Comparison of ENCODE assay signal across 14 cellular contexts in the genomic region with DNA sequence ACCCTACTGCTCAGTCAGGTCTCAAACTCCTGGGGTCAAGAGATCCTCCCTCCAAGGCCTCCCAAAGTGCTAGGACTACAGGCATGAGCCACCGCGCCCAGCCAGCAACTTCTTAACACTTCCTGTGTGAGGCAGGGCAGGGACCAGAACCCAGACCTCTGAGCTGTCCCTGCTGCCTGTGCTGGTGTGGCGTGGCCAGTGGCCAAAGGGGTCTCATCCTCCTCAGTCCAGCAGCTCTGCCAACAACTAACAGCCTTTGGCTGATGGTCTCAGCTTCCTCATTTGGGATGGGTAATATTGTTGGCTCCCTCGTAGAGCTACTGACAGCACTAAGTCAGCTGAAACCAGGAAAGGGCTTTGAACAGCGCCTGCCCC. TPM values are rescaled to one million over a fixed set of nuclear protein-coding genes. Genes with fewer than 3 reads are reported as not detected.
DNase-seq lines count a peak whose midpoint lies in the region; ATAC-seq and TF ChIP-seq lines count a peak whose summit lies in the region.
"Had no signal": no experiment of that assay in that cellular context is flagged by ENCODE, and none has a peak within 500 bp of the region (broad histone marks: within the 10 kb centered on the region; RNA-seq: fewer than 3 reads in every experiment).

No MANE protein-coding gene starts in this region.

- no peak overlapping the region for H2AFZ ChIP-seq in H9 (ENCODE audit: low read length)

- H3K9me3 Mint-ChIP-seq in H9 (no peaks in the 10 kb centered on the region; a peak in 1 of 5 replicates), progenitor cell of endocrine pancreas (ENCODE audit: low read depth) (no peaks in the 10 kb centered on the region)

- H3K56ac ChIP-seq in H9 (ENCODE audit: insufficient read length, low read depth, low read length), result no peak overlapping the region

- H3K9ac ChIP-seq in H9 (ENCODE audit: extremely low read depth, insufficient read length, low read length), result peak overlapping the region; percentile 10

- H2BK20ac ChIP-seq in H9 (ENCODE audit: low read depth, low read length, poor library complexity, severe bottlenecking), result no peak overlapping the region

- H3K9me3 ChIP-seq in H9 (ENCODE audit: control insufficient read depth, low read depth, low read length) (no peaks in the 10 kb centered on the region), WERI-Rb-1 (ENCODE audit: severe bottlenecking) (no peaks in the 10 kb centered on the region), right cardiac atrium (ENCODE audit: control insufficient read depth, low read length) (no peaks in the 10 kb centered on the region)
- H3K9me3 ChIP-seq: upper lobe of left lung had no signal

- H3K36me3 ChIP-seq in WERI-Rb-1, result no peaks in the 10 kb centered on the region
- H3K36me3 ChIP-seq: upper lobe of left lung had no signal

- peak overlapping the region; percentile 78 to 96 for H3K4me3 Mint-ChIP-seq in H9
- H3K4me3 Mint-ChIP-seq in progenitor cell of endocrine pancreas (ENCODE audit: low read depth), result no peak overlapping the region

- no peak overlapping the region for H2AK5ac ChIP-seq in H9 (ENCODE audit: insufficient read length, low read length)

- no peak overlapping the region for H2BK5ac ChIP-seq in H9 (ENCODE audit: insufficient read length, low read length)

- peak overlapping the region; percentile 93 for H3K27ac ChIP-seq in H9 (ENCODE audit: insufficient read length, low read depth, low read length)
- H3K27ac ChIP-seq in WERI-Rb-1, result peak overlapping the region; percentile 73
- peak overlapping the region; percentile 25 for H3K27ac ChIP-seq in right cardiac atrium (ENCODE audit: low read length)

- peaks cover 11% of the 10 kb centered on the region for H3K23me2 ChIP-seq in H9 (ENCODE audit: insufficient read length, low read depth, low read length, poor library complexity, severe bottlenecking)

- H3K27me3 ChIP-seq in H9 (ENCODE audit: insufficient read depth, low read length), result no peaks in the 10 kb centered on the region
- H3K27me3 ChIP-seq in WERI-Rb-1 (ENCODE audit: insufficient read depth, low read depth, severe bottlenecking), result no peaks in the 10 kb centered on the region
- H3K27me3 ChIP-seq in right cardiac atrium (ENCODE audit: control insufficient read depth, insufficient read depth), result no peaks in the 10 kb centered on the region
- H3K27me3 ChIP-seq: upper lobe of left lung had no signal

- no peak overlapping the region for H3K4ac ChIP-seq in H9 (ENCODE audit: low read depth, low read length)

- peak overlapping the region; percentile 83 for H3K18ac ChIP-seq in H9 (ENCODE audit: insufficient read length, low read depth, low read length)

- H3K23ac ChIP-seq in H9 (ENCODE audit: insufficient read length, low read depth, low read length), result no peak overlapping the region

- ATAC-seq in right cardiac atrium (no peak), HG02571 (IDR thresholded peaks at IDR 0.05; ENCODE audit: unreplicated experiment) (no peak), GM18873 (IDR thresholded peaks at IDR 0.05; ENCODE audit: low FRiP score, unreplicated experiment) (no peak)
- ATAC-seq: activated CD8-positive, alpha-beta memory T cell treated with anti-CD3 and anti-CD28 coated beads, Interleukin-2, amount 10 ng/mL, durations not matched to agents 7 days and 5 days had no signal

- H3K27me3 Mint-ChIP-seq in H9 (ENCODE audit: low read depth), result no peaks in the 10 kb centered on the region
- no peaks in the 10 kb centered on the region for H3K27me3 Mint-ChIP-seq in progenitor cell of endocrine pancreas
- H3K27me3 Mint-ChIP-seq: activated CD8-positive, alpha-beta memory T cell treated with anti-CD3 and anti-CD28 coated beads, Interleukin-2, amount 10 ng/mL, durations not matched to agents 7 days and 5 days had no signal

- H3T11ph ChIP-seq in H9 (ENCODE audit: low read length), result no peak overlapping the region

- intact Hi-C loops in right cardiac atrium (cut with DNase I), result no loop called here
- intact Hi-C loops in posterior cingulate gyrus (cut with DNase I), result loop anchor here (10.0 kb wide), 1 partner anchor 91 kb away; a partner anchor contains a TSS

- H3K79me1 ChIP-seq in H9 (ENCODE audit: insufficient read depth, low read depth, low read length, poor library complexity, severe bottlenecking), result peaks cover 9% of the 10 kb centered on the region

- no CpG with 5 or more reads among the region's 5 CpGs for WGBS in H9 (ENCODE audit: extremely low coverage, insufficient read length, low lambda C conversion rate)
- 83% methylated on average over 5 of the region's 5 CpGs for WGBS in right cardiac atrium

- peak overlapping the region; percentile 81 for H3K4me2 ChIP-seq in H9 (ENCODE audit: insufficient read depth, insufficient read length, low read length)

- H4K91ac ChIP-seq in H9 (ENCODE audit: insufficient read length, low read depth, low read length), result no peak overlapping the region

- peaks cover 17% of the 10 kb centered on the region; the same call in 1 of the 2 replicates for H3K79me2 ChIP-seq in H9 (ENCODE audit: insufficient read depth, low read length)

- no peak overlapping the region for H4K5ac ChIP-seq in H9 (ENCODE audit: insufficient read length, low read depth, low read length)

- H3K27ac Mint-ChIP-seq in H9 (peak overlapping the region; percentile 100; a peak in 6 of 7 replicates), progenitor cell of endocrine pancreas (peak overlapping the region; percentile 95)

- H3K4me3 ChIP-seq in WERI-Rb-1 (ENCODE audit: low read depth, low read length), result no peak overlapping the region
- no peak overlapping the region for H3K4me3 ChIP-seq in right cardiac atrium (ENCODE audit: low read length)

- H3K14ac ChIP-seq in H9 (ENCODE audit: insufficient read depth, low read length), result peak overlapping the region; percentile 21

- peak; percentile 75 for DNase-seq in H9
- DNase-seq in WERI-Rb-1, result no peak
- DNase-seq in right cardiac atrium, result peak in 1 of 3 donors; percentile 67
- DNase-seq in progenitor cell of endocrine pancreas (ENCODE audit: low spot score, unreplicated experiment), result no peak
- DNase-seq in activated T-cell treated with anti-CD3 and anti-CD28 coated beads, Interleukin-2, amount 50 U/mL, for 1 hour, result no peak
- DNase-seq in posterior cingulate gyrus, result no peak
- DNase-seq: activated CD8-positive, alpha-beta memory T cell treated with anti-CD3 and anti-CD28 coated beads, Interleukin-2, amount 10 ng/mL, durations not matched to agents 7 days and 5 days; activated naive CD4-positive, alpha-beta T cell treated with anti-CD3 and anti-CD28 coated beads, Interleukin-2, amount 50 U/mL, for 16 hours; cerebellar nuclear complex; DMS53; stimulated activated CD4-positive, alpha-beta T cell treated with anti-CD3 and anti-CD28 coated beads, Interleukin-2, amount 100 ng/mL, for 48 hours; upper lobe of left lung had no signal

- H2BK120ac ChIP-seq in H9 (ENCODE audit: low read depth, low read length, poor library complexity, severe bottlenecking), result no peak overlapping the region

- no peak overlapping the region for H2BK15ac ChIP-seq in H9 (ENCODE audit: low read depth, low read length)

- H3K4me1 Mint-ChIP-seq in H9 (peaks cover 24 to 31% of the 10 kb centered on the region in 2 experiments), progenitor cell of endocrine pancreas (ENCODE audit: low read depth) (peaks cover 28% of the 10 kb centered on the region)

- TF ChIP-seq CTCF in H9 (conservative IDR thresholded peaks at IDR 0.05) (no peak), WERI-Rb-1 (IDR thresholded peaks at IDR 0.05; ENCODE audit: low read depth, low read length) (no peak), progenitor cell of endocrine pancreas (IDR thresholded peaks at IDR 0.05; ENCODE audit: unreplicated experiment) (no peak)

- H3K4me1 ChIP-seq in H9 (ENCODE audit: insufficient read depth, low read length), result peaks cover 3% of the 10 kb centered on the region; the same call in 1 of the 2 replicates
- H3K4me1 ChIP-seq in right cardiac atrium (ENCODE audit: control insufficient read depth, insufficient read depth, low read length), result no peaks in the 10 kb centered on the region

- no peaks in the 10 kb centered on the region for H4K20me1 ChIP-seq in H9 (ENCODE audit: control insufficient read depth, insufficient read depth, insufficient read length)

- H3K36me3 Mint-ChIP-seq in H9 (ENCODE audit: insufficient read depth in 1 of 3, low read depth in 3 of 3), result peaks cover 2 to 5% (median 4%) of the 10 kb centered on the region in 3 experiments; a peak in 3 of 7 replicates
- H3K36me3 Mint-ChIP-seq in progenitor cell of endocrine pancreas (ENCODE audit: insufficient read depth), result no peaks in the 10 kb centered on the region

- H2BK12ac ChIP-seq in H9 (ENCODE audit: insufficient read length, low read depth, low read length), result peak overlapping the region; percentile 1

- H4K8ac ChIP-seq in H9 (replicated peaks; ENCODE audit: insufficient read length, low read depth, low read length), result no peak overlapping the region

RNA-seq across cellular contexts. Expression of a gene that starts 1.4 kb away (rescaled TPM):
- total RNA-seq in H9 (2021) (65.0 and 66.2 TPM in 2 replicates), right cardiac atrium (10 to 100 TPM; 11.2 to 13.9 (median 12.6) TPM), progenitor cell of endocrine pancreas (75.8 and 76.7 TPM in 2 replicates)
- polyA plus RNA-seq in right cardiac atrium, result 8.6 TPM

RNA-seq across cellular contexts. Expression of a gene that starts 34.5 kb away (rescaled TPM):
- total RNA-seq in H9 (2021) (298 and 314 TPM in 2 replicates), right cardiac atrium (100 to 1,000 TPM; 176 to 217 (median 194) TPM), progenitor cell of endocrine pancreas (256 and 260 TPM in 2 replicates)
- 166 TPM for polyA plus RNA-seq in right cardiac atrium

RNA-seq across cellular contexts. Expression of a gene that starts 36.4 kb away (rescaled TPM):
- 10.2 and 10.3 TPM in 2 replicates for total RNA-seq in H9 (2021)
- 10 to 100 TPM; 17.6 to 20.7 (median 19.6) TPM for total RNA-seq in right cardiac atrium
- 13.1 TPM for polyA plus RNA-seq in right cardiac atrium
- 18.4 and 22.2 TPM in 2 replicates for total RNA-seq in progenitor cell of endocrine pancreas

RNA-seq across cellular contexts. Expression of a gene that starts 40.4 kb away (rescaled TPM):
- total RNA-seq in H9 (2021) (89.8 and 92.5 TPM in 2 replicates), right cardiac atrium (100 to 1,000 TPM; 180 to 195 (median 185) TPM), progenitor cell of endocrine pancreas (78.1 and 78.4 TPM in 2 replicates)
- polyA plus RNA-seq in right cardiac atrium, result 112 TPM

Comparison
In these comparisons a context has a peak if more than half of its experiments do, and no peak if none do; other contexts are left out.
1. H3K27ac ChIP-seq: peak in every context shown above with its lines; median percentile 93 in H9; 73 in WERI-Rb-1; 25 in right cardiac atrium.